8 cellular contexts compared by ENCODE assay signal in genomic region chr1:212368073-212368484, GRCh38. TPM values are rescaled to one million over a fixed set of nuclear protein-coding genes. Genes with fewer than 3 reads are reported as not detected.
DNase-seq lines count a peak whose midpoint lies in the region; ATAC-seq and TF ChIP-seq lines count a peak whose summit lies in the region.

No MANE protein-coding gene starts in this region.

- H3K36me3 Mint-ChIP-seq in activated CD4-positive, alpha-beta memory T cell treated with anti-CD3 and anti-CD28 coated beads, Interleukin-2, amount 10 ng/mL, durations not matched to agents 7 days and 5 days (ENCODE audit: low read depth), result peaks cover 59% of the 10 kb centered on the region
- H3K36me3 Mint-ChIP-seq in nephron (ENCODE audit: low read depth), result peaks cover 81% of the 10 kb centered on the region
- H3K36me3 Mint-ChIP-seq in type B pancreatic cell, result peaks cover 44% of the 10 kb centered on the region

- H3K9me3 Mint-ChIP-seq in activated CD4-positive, alpha-beta memory T cell treated with anti-CD3 and anti-CD28 coated beads, Interleukin-2, amount 10 ng/mL, durations not matched to agents 7 days and 5 days, result no peaks in the 10 kb centered on the region
- H3K9me3 Mint-ChIP-seq in nephron (peaks cover 32% of the 10 kb centered on the region), type B pancreatic cell (no peaks in the 10 kb centered on the region)

- no peak for TF ChIP-seq POLR2A in esophagus squamous epithelium (IDR thresholded peaks at IDR 0.05)

- TF ChIP-seq CTCF in GM13977 (IDR thresholded peaks at IDR 0.05; ENCODE audit: extremely low read depth, insufficient read depth, missing control alignments) (peak; percentile 87), esophagus squamous epithelium (IDR thresholded peaks at IDR 0.05) (peak; percentile 24 to 88 (median 79)), nephron (IDR thresholded peaks at IDR 0.05; ENCODE audit: unreplicated experiment in 3 of 3) (peak; percentile 55 to 63 (median 63)), type B pancreatic cell (conservative IDR thresholded peaks at IDR 0.05) (peak; percentile 86)

- H3K36me3 ChIP-seq in esophagus squamous epithelium, result peaks cover 0 to 65% (median 0%) of the 10 kb centered on the region in 3 donors

- H3K27ac Mint-ChIP-seq in activated CD4-positive, alpha-beta memory T cell treated with anti-CD3 and anti-CD28 coated beads, Interleukin-2, amount 10 ng/mL, durations not matched to agents 7 days and 5 days, result no peak overlapping the region
- no peak overlapping the region for H3K27ac Mint-ChIP-seq in nephron
- no peak overlapping the region for H3K27ac Mint-ChIP-seq in type B pancreatic cell

- POLR2A ChIA-PET in activated CD4-positive, alpha-beta memory T cell treated with anti-CD3 and anti-CD28 coated beads, Interleukin-2, amount 10 ng/mL, durations not matched to agents 7 days and 5 days (lab: Charles Lee), result interaction anchor here (0.9 to 1.3 kb wide), 2 partner anchors 297 to 332 kb away, joined by 3 to 4 read pairs; partner anchors contain the start of genes DTL and INTS7

- H3K27ac ChIP-seq in esophagus squamous epithelium, result no peak overlapping the region

- no peaks in the 10 kb centered on the region for H3K27me3 ChIP-seq in esophagus squamous epithelium

- ATAC-seq in HG03135 (IDR thresholded peaks at IDR 0.05; ENCODE audit: unreplicated experiment), result peak; percentile 86

- intact Hi-C loops in esophagus squamous epithelium (cut with DNase I), result loop anchor here (5.0 kb wide), 2 partner anchors 84 to 296 kb away; no protein-coding TSS in a partner anchor

- H3K4me1 Mint-ChIP-seq in activated CD4-positive, alpha-beta memory T cell treated with anti-CD3 and anti-CD28 coated beads, Interleukin-2, amount 10 ng/mL, durations not matched to agents 7 days and 5 days, result peaks cover 2% of the 10 kb centered on the region
- H3K4me1 Mint-ChIP-seq in nephron, result no peaks in the 10 kb centered on the region
- no peaks in the 10 kb centered on the region for H3K4me1 Mint-ChIP-seq in type B pancreatic cell (ENCODE audit: unreplicated experiment)

- no peaks in the 10 kb centered on the region for H3K9me3 ChIP-seq in esophagus squamous epithelium

- CTCF ChIA-PET in activated CD4-positive, alpha-beta memory T cell treated with anti-CD3 and anti-CD28 coated beads, Interleukin-2, amount 10 ng/mL, durations not matched to agents 7 days and 5 days (lab: Charles Lee), result interaction anchor here (0.6 to 5.0 kb wide), 23 partner anchors 8 to 692 kb away, joined by 3 to 70 read pairs (median 4); partner anchors contain the start of genes DTL and INTS7

- H3K4me3 Mint-ChIP-seq in activated CD4-positive, alpha-beta memory T cell treated with anti-CD3 and anti-CD28 coated beads, Interleukin-2, amount 10 ng/mL, durations not matched to agents 7 days and 5 days, result no peak overlapping the region
- H3K4me3 Mint-ChIP-seq in nephron, result no peak overlapping the region
- H3K4me3 Mint-ChIP-seq in type B pancreatic cell, result no peak overlapping the region

- in situ Hi-C loops in GM13977 (cut with MboI; ENCODE audit: low pct_unique_long_range_greater_than_20kb, low sequenced_read_pairs, unreplicated experiment), result loop anchor here (25.0 kb wide), 1 partner anchor 681 kb away; the partner anchor contains the start of gene NEK2

- peaks cover 0 to 11% (median 0%) of the 10 kb centered on the region in 3 donors for H3K4me1 ChIP-seq in esophagus squamous epithelium

- no peaks in the 10 kb centered on the region for H3K27me3 Mint-ChIP-seq in activated CD4-positive, alpha-beta memory T cell treated with anti-CD3 and anti-CD28 coated beads, Interleukin-2, amount 10 ng/mL, durations not matched to agents 7 days and 5 days
- no peaks in the 10 kb centered on the region for H3K27me3 Mint-ChIP-seq in nephron (ENCODE audit: low read depth)
- H3K27me3 Mint-ChIP-seq in type B pancreatic cell, result no peaks in the 10 kb centered on the region

- 62 to 63% methylated on average over 3 of the region's 3 CpGs for WGBS in esophagus squamous epithelium, 2 donors

- H3K4me3 ChIP-seq in esophagus squamous epithelium, result no peak overlapping the region

- DNase-seq in AG08395 (ENCODE audit: low spot score) (peak; percentile 82), GM13977 (ENCODE audit: low spot score) (peak; percentile 68), NCI-H748 treated with DMSO at 0.1 percent for 48 hours (lab: John Stamatoyannopoulos, UW) (peak; percentile 3), esophagus squamous epithelium (lab: John Stamatoyannopoulos, UW) (no peak), type B pancreatic cell (ENCODE audit: extremely low spot score, unreplicated experiment) (no peak)
- peak; percentile 65 for DNase-seq in activated CD4-positive, alpha-beta memory T cell treated with anti-CD3 and anti-CD28 coated beads, Interleukin-2, amount 10 ng/mL, durations not matched to agents 7 days and 5 days

RNA-seq across cellular contexts. Expression of gene PACC1, which starts 46.6 kb away (rescaled TPM):
- total RNA-seq in activated CD4-positive, alpha-beta memory T cell treated with anti-CD3 and anti-CD28 coated beads, Interleukin-2, amount 10 ng/mL, durations not matched to agents 7 days and 5 days, result 10 to 100 TPM; 11.4 to 12.1 TPM
- total RNA-seq in esophagus squamous epithelium (1 to 10 TPM; 5.0 to 7.6 (median 6.3) TPM), type B pancreatic cell (ENCODE audit: low replicate concordance) (10.0 and 20.4 TPM in 2 replicates)

Comparison
In these comparisons a context has a peak if more than half of its experiments do, and no peak if none do; other contexts are left out.
1. DNase-seq: peak in AG08395 (single experiment), GM13977 (single experiment), NCI-H748 treated with DMSO at 0.1 percent for 48 hours (single experiment) and activated CD4-positive, alpha-beta memory T cell treated with anti-CD3 and anti-CD28 coated beads, Interleukin-2, amount 10 ng/mL, durations not matched to agents 7 days and 5 days (single experiment); none in esophagus squamous epithelium (single experiment) and type B pancreatic cell (single experiment).
2. Peak in every context shown above with its lines, with median percentiles within 50 percentile points of each other: CTCF ChIP-seq.